ENCODE assay signal across 8 cellular contexts in genomic region chr5:55636711-55637110, GRCh38.
DNase-seq lines count a peak whose midpoint lies in the region; ATAC-seq and TF ChIP-seq lines count a peak whose summit lies in the region.

No MANE protein-coding gene starts in this region.

- H3K4me3 ChIP-seq in PC-3 (ENCODE audit: low read length) (no peak overlapping the region), fibroblast of villous mesenchyme (ENCODE audit: low read depth, low read length) (no peak overlapping the region), osteoblast (ENCODE audit: insufficient read depth, low read length) (no peak overlapping the region)

- H3K9me3 ChIP-seq in PC-3 (ENCODE audit: low read length) (no peaks in the 10 kb centered on the region), osteoblast (ENCODE audit: low read depth, low read length) (no peaks in the 10 kb centered on the region)

- DNase-seq in Ammon's horn (ENCODE audit: low spot score), result peak; percentile 27
- peak; percentile 3 for DNase-seq in PC-3
- peak; percentile 69 for DNase-seq in fibroblast of villous mesenchyme (ENCODE audit: low read depth)
- DNase-seq in osteoblast (ENCODE audit: insufficient read length, low spot score, missing footprints), result peak; percentile 48
- no peak for DNase-seq in activated CD8-positive, alpha-beta T cell treated with anti-CD3 and anti-CD28 coated beads for 36 hours
- no peak for DNase-seq in T-helper 2 cell treated with Interferon-gamma antibody and Interleukin-4, amounts not matched to agents 5 μg/mL and 100 μg/mL, for 36 hours (ENCODE audit: low spot score)

- H2AFZ ChIP-seq in PC-3 (ENCODE audit: low read length) (no peak overlapping the region), osteoblast (ENCODE audit: low read length) (no peak overlapping the region)

- no peaks in the 10 kb centered on the region for H4K20me1 ChIP-seq in PC-3 (ENCODE audit: low read length)
- no peaks in the 10 kb centered on the region for H4K20me1 ChIP-seq in osteoblast (ENCODE audit: insufficient read depth, low read length)

- H3K27me3 ChIP-seq in PC-3 (ENCODE audit: low read length), result no peaks in the 10 kb centered on the region
- no peaks in the 10 kb centered on the region for H3K27me3 ChIP-seq in osteoblast (ENCODE audit: insufficient read depth, low read length)

- peaks cover 17% of the 10 kb centered on the region for H3K36me3 Mint-ChIP-seq in activated CD8-positive, alpha-beta T cell treated with anti-CD3 and anti-CD28 coated beads for 36 hours (ENCODE audit: low read depth)
- H3K36me3 Mint-ChIP-seq in T-helper 2 cell treated with Interferon-gamma antibody and Interleukin-4, amounts not matched to agents 5 μg/mL and 100 μg/mL, for 36 hours (ENCODE audit: low read depth), result peaks cover 28% of the 10 kb centered on the region

- intact Hi-C loops in PC-3 (cut with micrococcal nuclease), result no loop called here
- intact Hi-C loops in activated CD8-positive, alpha-beta T cell treated with anti-CD3 and anti-CD28 coated beads for 36 hours (cut with micrococcal nuclease), result no loop called here

- no peak overlapping the region for H3K4me2 ChIP-seq in PC-3 (ENCODE audit: low read length)
- no peak overlapping the region for H3K4me2 ChIP-seq in osteoblast (ENCODE audit: insufficient read depth, low read length)

- peaks cover 10% of the 10 kb centered on the region for H3K4me1 Mint-ChIP-seq in activated CD8-positive, alpha-beta T cell treated with anti-CD3 and anti-CD28 coated beads for 36 hours (ENCODE audit: low read depth)
- peaks cover 14% of the 10 kb centered on the region for H3K4me1 Mint-ChIP-seq in T-helper 2 cell treated with Interferon-gamma antibody and Interleukin-4, amounts not matched to agents 5 μg/mL and 100 μg/mL, for 36 hours (ENCODE audit: low read depth)

- ATAC-seq in PC-3, result no peak
- ATAC-seq in activated CD8-positive, alpha-beta T cell treated with anti-CD3 and anti-CD28 coated beads for 36 hours, result no peak
- ATAC-seq in GM21423 (IDR thresholded peaks at IDR 0.05; ENCODE audit: unreplicated experiment), result no peak
- no peak for ATAC-seq in GM18519 (IDR thresholded peaks at IDR 0.05; ENCODE audit: low FRiP score, unreplicated experiment)

- H3K9ac ChIP-seq in PC-3 (ENCODE audit: low read length), result no peak overlapping the region

- no peaks in the 10 kb centered on the region for H3K27me3 Mint-ChIP-seq in activated CD8-positive, alpha-beta T cell treated with anti-CD3 and anti-CD28 coated beads for 36 hours
- no peaks in the 10 kb centered on the region for H3K27me3 Mint-ChIP-seq in T-helper 2 cell treated with Interferon-gamma antibody and Interleukin-4, amounts not matched to agents 5 μg/mL and 100 μg/mL, for 36 hours (ENCODE audit: low read depth)

- no peak for TF ChIP-seq CTCF in PC-3 (conservative IDR thresholded peaks at IDR 0.05; ENCODE audit: low read depth, low read length)
- TF ChIP-seq CTCF in fibroblast of villous mesenchyme (IDR thresholded peaks at IDR 0.05; ENCODE audit: insufficient read depth, low read depth, low read length), result no peak
- no peak for TF ChIP-seq CTCF in osteoblast (IDR thresholded peaks at IDR 0.05; ENCODE audit: extremely low read depth, low read depth, low read length)
- no peak for TF ChIP-seq CTCF in activated CD8-positive, alpha-beta T cell treated with anti-CD3 and anti-CD28 coated beads for 36 hours (IDR thresholded peaks at IDR 0.05)

- no peak overlapping the region for H3K27ac Mint-ChIP-seq in activated CD8-positive, alpha-beta T cell treated with anti-CD3 and anti-CD28 coated beads for 36 hours
- H3K27ac Mint-ChIP-seq in T-helper 2 cell treated with Interferon-gamma antibody and Interleukin-4, amounts not matched to agents 5 μg/mL and 100 μg/mL, for 36 hours, result no peak overlapping the region

- H3K4me1 ChIP-seq in PC-3 (ENCODE audit: insufficient read depth, low read length) (peaks cover 27% of the 10 kb centered on the region), osteoblast (ENCODE audit: insufficient read depth, low read length) (peaks cover 28% of the 10 kb centered on the region)

- no peaks in the 10 kb centered on the region for H3K36me3 ChIP-seq in PC-3 (ENCODE audit: low read depth, low read length)
- H3K36me3 ChIP-seq in osteoblast (ENCODE audit: insufficient read depth, low read length), result no peaks in the 10 kb centered on the region

- POLR2A ChIA-PET in PC-3 (lab: Charles Lee; ENCODE audit: unreplicated experiment), result interaction anchor here (0.5 kb wide), 1 partner anchor 299 kb away, joined by 4 read pairs; no protein-coding TSS in a partner anchor
- POLR2A ChIA-PET in activated CD8-positive, alpha-beta T cell treated with anti-CD3 and anti-CD28 coated beads for 36 hours (lab: Charles Lee), result interaction anchor here (1.1 kb wide), 1 partner anchor 33 kb away, joined by 5 read pairs; no protein-coding TSS in a partner anchor

- CTCF ChIA-PET in PC-3 (lab: Charles Lee), result no interaction called here
- CTCF ChIA-PET in activated CD8-positive, alpha-beta T cell treated with anti-CD3 and anti-CD28 coated beads for 36 hours (lab: Charles Lee), result interaction anchor here (1.0 to 2.3 kb wide), 3 partner anchors 10 to 55 kb away, joined by 3 to 7 read pairs (median 3); no protein-coding TSS in a partner anchor

- no peak overlapping the region for H3K27ac ChIP-seq in PC-3 (ENCODE audit: low read length)
- H3K27ac ChIP-seq in osteoblast (ENCODE audit: low read depth, low read length), result no peak overlapping the region

- no TSS peak for BruUV-seq in PC-3 (replicated peaks; lab: Mats Ljungman, UMichigan)

- no peaks in the 10 kb centered on the region for H3F3A ChIP-seq in PC-3 (ENCODE audit: low read length, unreplicated experiment)

- no peak overlapping the region for H3K4me3 Mint-ChIP-seq in activated CD8-positive, alpha-beta T cell treated with anti-CD3 and anti-CD28 coated beads for 36 hours
- no peak overlapping the region for H3K4me3 Mint-ChIP-seq in T-helper 2 cell treated with Interferon-gamma antibody and Interleukin-4, amounts not matched to agents 5 μg/mL and 100 μg/mL, for 36 hours

- no peaks in the 10 kb centered on the region for H3K9me3 Mint-ChIP-seq in activated CD8-positive, alpha-beta T cell treated with anti-CD3 and anti-CD28 coated beads for 36 hours
- H3K9me3 Mint-ChIP-seq in T-helper 2 cell treated with Interferon-gamma antibody and Interleukin-4, amounts not matched to agents 5 μg/mL and 100 μg/mL, for 36 hours, result no peaks in the 10 kb centered on the region

- H3K79me2 ChIP-seq in PC-3 (ENCODE audit: low read length), result no peaks in the 10 kb centered on the region
- no peaks in the 10 kb centered on the region for H3K79me2 ChIP-seq in osteoblast (ENCODE audit: insufficient read depth, low read length)

- H3K9me2 ChIP-seq in PC-3 (replicated peaks; ENCODE audit: low read length), result no peaks in the 10 kb centered on the region

Comparison
In these comparisons a context has a peak if more than half of its experiments do, and no peak if none do; other contexts are left out.
1. DNase-seq: peak in Ammon's horn (single experiment), PC-3 (single experiment), fibroblast of villous mesenchyme (single experiment) and osteoblast (single experiment); none in activated CD8-positive, alpha-beta T cell treated with anti-CD3 and anti-CD28 coated beads for 36 hours (single experiment) and T-helper 2 cell treated with Interferon-gamma antibody and Interleukin-4, amounts not matched to agents 5 μg/mL and 100 μg/mL, for 36 hours (single experiment).